8 cellular contexts compared by ENCODE assay signal in genomic region chr2:33412920-33413319, GRCh38.
A peak's percentile ranks its signal among the peaks of the same experiment; 100 is the strongest.
DNase-seq lines count a peak whose midpoint lies in the region; ATAC-seq, FAIRE-seq and TF ChIP-seq lines count a peak whose summit lies in the region.

No MANE protein-coding gene starts in this region.

- intact Hi-C loops in GM12878 (cut with micrococcal nuclease; ENCODE audit: unreplicated experiment): loop anchor here (1.0 kb wide), 1 partner anchor 170 kb away; no protein-coding TSS in a partner anchor
- intact Hi-C loops in HepG2 (cut with micrococcal nuclease; ENCODE audit: unreplicated experiment): loop anchor here (1.0 kb wide), 1 partner anchor 170 kb away; no protein-coding TSS in a partner anchor

- no peak overlapping the region for H3K27ac ChIP-seq in GM12878 (ENCODE audit: control insufficient read depth, insufficient read depth)
- H3K27ac ChIP-seq in HepG2 (ENCODE audit: extremely low read length, insufficient read depth, low read length): no peak overlapping the region

- H3K27me3 Mint-ChIP-seq in T-helper 2 cell treated with Interferon-gamma antibody and Interleukin-4, amounts not matched to agents 5 μg/mL and 100 μg/mL, for 36 hours (ENCODE audit: low read depth): peaks cover 6% of the 10 kb centered on the region
- H3K27me3 Mint-ChIP-seq in activated CD8-positive, alpha-beta T cell treated with anti-CD3 and anti-CD28 coated beads, Interleukin-2, amount 10 ng/mL, durations not matched to agents 7 days and 5 days (ENCODE audit: low read depth): peaks cover 6% of the 10 kb centered on the region

- no peak overlapping the region for H3K27ac Mint-ChIP-seq in T-helper 2 cell treated with Interferon-gamma antibody and Interleukin-4, amounts not matched to agents 5 μg/mL and 100 μg/mL, for 36 hours
- H3K27ac Mint-ChIP-seq in activated CD8-positive, alpha-beta T cell treated with anti-CD3 and anti-CD28 coated beads, Interleukin-2, amount 10 ng/mL, durations not matched to agents 7 days and 5 days: no peak overlapping the region

- H3K9me3 ChIP-seq in GM12878 (replicated peaks; ENCODE audit: control insufficient read depth, insufficient read depth, low read length): no peaks in the 10 kb centered on the region; the same call in 2 of the 3 replicates
- peaks cover 7% of the 10 kb centered on the region for H3K9me3 ChIP-seq in HepG2 (ENCODE audit: low read length)

- H3K9ac ChIP-seq in GM12878 (ENCODE audit: control insufficient read depth, insufficient read depth, low read length): no peak overlapping the region
- no peak overlapping the region for H3K9ac ChIP-seq in HepG2 (ENCODE audit: insufficient read depth, low read depth, low read length)

- TF ChIP-seq POLR2A in GM12878 (IDR thresholded peaks at IDR 0.05; ENCODE audit: low read depth, low read length) (no peak), HepG2 (IDR thresholded peaks at IDR 0.05; ENCODE audit: insufficient read depth in 1 of 2, low read depth in 2 of 2, low read length in 2 of 2) (no peak)

- no peaks in the 10 kb centered on the region for H3K4me1 Mint-ChIP-seq in T-helper 2 cell treated with Interferon-gamma antibody and Interleukin-4, amounts not matched to agents 5 μg/mL and 100 μg/mL, for 36 hours (ENCODE audit: low read depth)
- no peaks in the 10 kb centered on the region for H3K4me1 Mint-ChIP-seq in activated CD8-positive, alpha-beta T cell treated with anti-CD3 and anti-CD28 coated beads, Interleukin-2, amount 10 ng/mL, durations not matched to agents 7 days and 5 days (ENCODE audit: low read depth)

- no peak overlapping the region for H3K4me2 ChIP-seq in GM12878 (ENCODE audit: control insufficient read depth, insufficient read depth)
- no peak overlapping the region for H3K4me2 ChIP-seq in HepG2 (ENCODE audit: low read depth, low read length)

- no peak overlapping the region for H3K4me3 Mint-ChIP-seq in T-helper 2 cell treated with Interferon-gamma antibody and Interleukin-4, amounts not matched to agents 5 μg/mL and 100 μg/mL, for 36 hours
- H3K4me3 Mint-ChIP-seq in activated CD8-positive, alpha-beta T cell treated with anti-CD3 and anti-CD28 coated beads, Interleukin-2, amount 10 ng/mL, durations not matched to agents 7 days and 5 days: no peak overlapping the region

- in situ Hi-C loops in Caki2 (cut with HindIII; ENCODE audit: low pct_unique_long_range_greater_than_20kb, low sequenced_read_pairs) (no loop called here), GM12878 (cut with MboI) (no loop called here), HepG2 (cut with HindIII; ENCODE audit: extremely low pct_ligation_motif_present, low pct_unique_long_range_greater_than_20kb) (loop anchor here (5.0 kb wide), 1 partner anchor 169 kb away; no protein-coding TSS in a partner anchor)

- H3K36me3 ChIP-seq in GM12878 (ENCODE audit: control insufficient read depth in 2 of 2, insufficient read depth in 2 of 2, low read length in 1 of 2) (no peaks in the 10 kb centered on the region), HepG2 (replicated peaks in 1 of 2; ENCODE audit: control insufficient read depth in 1 of 2, insufficient read depth in 2 of 2, low read length in 2 of 2) (no peaks in the 10 kb centered on the region)

- H4K20me1 ChIP-seq in GM12878 (ENCODE audit: control insufficient read depth, insufficient read depth) (no peaks in the 10 kb centered on the region), HepG2 (ENCODE audit: insufficient read depth, low read length) (no peaks in the 10 kb centered on the region)

- no peaks in the 10 kb centered on the region for H3K4me1 ChIP-seq in GM12878 (ENCODE audit: control insufficient read depth, insufficient read depth, low read length)
- 0 out of 2 replicates have a peak, but pooled peaks cover 5% of the 10 kb centered on the region for H3K4me1 ChIP-seq in HepG2 (ENCODE audit: insufficient read depth, low read length)

- DNase-seq in Caki2 (ENCODE audit: low read depth) (peak; percentile 29), HuH-7.5 (ENCODE audit: low spot score) (peak; percentile 37), GM12878 (ENCODE audit: low read depth, low spot score) (no peak), HepG2 (ENCODE audit: low spot score) (peak; percentile 26), NCI-H2196 (lab: John Stamatoyannopoulos, UW; ENCODE audit: unreplicated experiment) (no peak), HK-2 (ENCODE audit: unreplicated experiment) (no peak)
- DNase-seq in T-helper 2 cell treated with Interferon-gamma antibody and Interleukin-4, amounts not matched to agents 5 μg/mL and 100 μg/mL, for 36 hours (ENCODE audit: low spot score): no peak
- DNase-seq in activated CD8-positive, alpha-beta T cell treated with anti-CD3 and anti-CD28 coated beads, Interleukin-2, amount 10 ng/mL, durations not matched to agents 7 days and 5 days: no peak

- TF ChIP-seq RAD21 in GM12878 (IDR thresholded peaks at IDR 0.05; ENCODE audit: insufficient read depth, low read depth, low read length) (peak; percentile 47), HepG2 (CRISPR knock-in tag; IDR thresholded peaks at IDR 0.05) (no peak)

- RAD21 ChIA-PET in GM12878 (lab: Charles Lee; ENCODE audit: unreplicated experiment): interaction anchor here (1.0 to 2.2 kb wide), 4 partner anchors 63 to 179 kb away, joined by 3 to 37 read pairs (median 4); no protein-coding TSS in a partner anchor

- ATAC-seq in GM12878 (no peak), HepG2 (peak; percentile 54; the same call in 2 of the 3 replicates)
- no peak for ATAC-seq in activated CD8-positive, alpha-beta T cell treated with anti-CD3 and anti-CD28 coated beads, Interleukin-2, amount 10 ng/mL, durations not matched to agents 7 days and 5 days

- H2AFZ ChIP-seq in GM12878 (ENCODE audit: control insufficient read depth, low read depth, low read length) (no peak overlapping the region), HepG2 (ENCODE audit: low read length) (no peak overlapping the region)

- no peaks in the 10 kb centered on the region for H3K79me2 ChIP-seq in GM12878 (ENCODE audit: control insufficient read depth, insufficient read depth, low read length)
- H3K79me2 ChIP-seq in HepG2 (ENCODE audit: insufficient read depth, low read length): no peaks in the 10 kb centered on the region

- TF ChIP-seq CTCF in GM12878 (IDR thresholded peaks at IDR 0.05 in 2 of 3, conservative IDR thresholded peaks at IDR 0.05 in 1 of 3; ENCODE audit: control insufficient read depth in 2 of 3, extremely low read depth in 1 of 3, insufficient read depth in 1 of 3, low read depth in 3 of 3, low read length in 3 of 3) (peak in 2 of 3 experiments; percentile 25 to 44; a peak in 2 of 6 replicates), HepG2 (CRISPR knock-in tag; IDR thresholded peaks at IDR 0.05) (peak; percentile 48)

- POLR2A ChIA-PET in GM12878 (lab: Charles Lee) (no interaction called here), HepG2 (lab: Yijun Ruan, JAX) (no interaction called here)
- POLR2A ChIA-PET in activated CD8-positive, alpha-beta T cell treated with anti-CD3 and anti-CD28 coated beads, Interleukin-2, amount 10 ng/mL, durations not matched to agents 7 days and 5 days (lab: Charles Lee): interaction anchor here (1.0 kb wide), 1 partner anchor 17 kb away, joined by 3 read pairs; no protein-coding TSS in a partner anchor

- TF ChIP-seq EP300 in GM12878 (IDR thresholded peaks at IDR 0.05; ENCODE audit: borderline replicate concordance in 1 of 2, control insufficient read depth in 1 of 2, low read depth in 2 of 2, low read length in 2 of 2): no peak
- TF ChIP-seq EP300 in HepG2 (IDR thresholded peaks at IDR 0.05; ENCODE audit: low read depth in 2 of 2, low read length in 2 of 2): no peak
- no peak for TF ChIP-seq EP300 in HepG2 (CRISPR knock-in tag; IDR thresholded peaks at IDR 0.05; ENCODE audit: borderline replicate concordance)

- H3K27me3 ChIP-seq in GM12878 (replicated peaks in 1 of 2; ENCODE audit: control insufficient read depth in 2 of 2, insufficient read depth in 2 of 2, low read length in 1 of 2) (no peaks in the 10 kb centered on the region), HepG2 (ENCODE audit: control insufficient read depth in 1 of 2, insufficient read depth in 2 of 2, low read length in 2 of 2) (peaks cover 0 to 4% of the 10 kb centered on the region in 2 experiments; a peak in 1 of 5 replicates)

- SMC1A ChIA-PET in GM12878 (lab: Charles Lee; ENCODE audit: uncharacterized antibody, unreplicated experiment): interaction anchor here (0.7 to 3.4 kb wide), 6 partner anchors 17 to 188 kb away, joined by 3 to 31 read pairs (median 3); partner anchors contain the start of gene RASGRP3

- CTCF ChIA-PET in GM12878 (lab: Yijun Ruan, JAX): interaction anchor here (0.8 to 3.6 kb wide), 5 partner anchors 20 to 186 kb away, joined by 3 to 50 read pairs (median 3); partner anchors contain the start of gene FAM98A
- CTCF ChIA-PET in HepG2 (lab: Yijun Ruan, JAX; ENCODE audit: low intra/inter-chr PET ratio, low total read pairs): interaction anchor here (1.9 kb wide), 1 partner anchor 170 kb away, joined by 7 read pairs; no protein-coding TSS in a partner anchor
- CTCF ChIA-PET in activated CD8-positive, alpha-beta T cell treated with anti-CD3 and anti-CD28 coated beads, Interleukin-2, amount 10 ng/mL, durations not matched to agents 7 days and 5 days (lab: Charles Lee): interaction anchor here (0.7 to 2.3 kb wide), 3 partner anchors 170 to 641 kb away, joined by 3 to 7 read pairs (median 3); no protein-coding TSS in a partner anchor

- no peaks in the 10 kb centered on the region for H3K36me3 Mint-ChIP-seq in T-helper 2 cell treated with Interferon-gamma antibody and Interleukin-4, amounts not matched to agents 5 μg/mL and 100 μg/mL, for 36 hours (ENCODE audit: low read depth)
- no peaks in the 10 kb centered on the region for H3K36me3 Mint-ChIP-seq in activated CD8-positive, alpha-beta T cell treated with anti-CD3 and anti-CD28 coated beads, Interleukin-2, amount 10 ng/mL, durations not matched to agents 7 days and 5 days (ENCODE audit: low read depth)

- 0% methylated on average over 1 of the region's 1 CpG for WGBS in GM12878 (ENCODE audit: insufficient coverage, insufficient replicate concordance, low lambda C conversion rate, missing lambda C conversion rate)
- 4% methylated on average over 1 of the region's 1 CpG for WGBS in HepG2 (ENCODE audit: low lambda C conversion rate)

- H3K4me3 ChIP-seq in GM12878 (no peak overlapping the region), HepG2 (replicated peaks in 1 of 3; ENCODE audit: insufficient read depth in 1 of 3, low read depth in 2 of 3, low read length in 3 of 3) (no peak overlapping the region)

- H3K9me3 Mint-ChIP-seq in T-helper 2 cell treated with Interferon-gamma antibody and Interleukin-4, amounts not matched to agents 5 μg/mL and 100 μg/mL, for 36 hours: peaks cover 4% of the 10 kb centered on the region
- no peaks in the 10 kb centered on the region for H3K9me3 Mint-ChIP-seq in activated CD8-positive, alpha-beta T cell treated with anti-CD3 and anti-CD28 coated beads, Interleukin-2, amount 10 ng/mL, durations not matched to agents 7 days and 5 days (ENCODE audit: insufficient read depth)

- FAIRE-seq in GM12878 (lab: Jason Lieb, UNC): no peak
- FAIRE-seq in HepG2 (lab: Jason Lieb, UNC): no peak

- BruUV-seq in GM12878 (replicated peaks; lab: Mats Ljungman, UMichigan): no TSS peak
- no TSS peak for BruUV-seq in HepG2 (replicated peaks; lab: Mats Ljungman, UMichigan)

TF ChIP-seq in GM12878, 131 proteins besides CTCF, POLR2A, EP300 and RAD21 (continues in another document):
- TF ChIP-seq MTA2 (IDR thresholded peaks at IDR 0.05; ENCODE audit: low read depth): no peak

TF ChIP-seq in HepG2, 621 proteins besides CTCF, POLR2A, EP300 and RAD21 (continues in another document):
- TF ChIP-seq STAG1 (CRISPR knock-in tag; IDR thresholded peaks at IDR 0.05): peak; percentile 46

Comparison
In these comparisons a context has a peak if more than half of its experiments do, and no peak if none do; other contexts are left out.
1. DNase-seq: peak in Caki2 (single experiment), HuH-7.5 (single experiment) and HepG2 (single experiment); none in GM12878 (single experiment), T-helper 2 cell treated with Interferon-gamma antibody and Interleukin-4, amounts not matched to agents 5 μg/mL and 100 μg/mL, for 36 hours (single experiment), NCI-H2196 (single experiment), HK-2 (single experiment) and activated CD8-positive, alpha-beta T cell treated with anti-CD3 and anti-CD28 coated beads, Interleukin-2, amount 10 ng/mL, durations not matched to agents 7 days and 5 days (single experiment).